Comparison of ENCODE assay signal across 12 cellular contexts in the genomic region with DNA sequence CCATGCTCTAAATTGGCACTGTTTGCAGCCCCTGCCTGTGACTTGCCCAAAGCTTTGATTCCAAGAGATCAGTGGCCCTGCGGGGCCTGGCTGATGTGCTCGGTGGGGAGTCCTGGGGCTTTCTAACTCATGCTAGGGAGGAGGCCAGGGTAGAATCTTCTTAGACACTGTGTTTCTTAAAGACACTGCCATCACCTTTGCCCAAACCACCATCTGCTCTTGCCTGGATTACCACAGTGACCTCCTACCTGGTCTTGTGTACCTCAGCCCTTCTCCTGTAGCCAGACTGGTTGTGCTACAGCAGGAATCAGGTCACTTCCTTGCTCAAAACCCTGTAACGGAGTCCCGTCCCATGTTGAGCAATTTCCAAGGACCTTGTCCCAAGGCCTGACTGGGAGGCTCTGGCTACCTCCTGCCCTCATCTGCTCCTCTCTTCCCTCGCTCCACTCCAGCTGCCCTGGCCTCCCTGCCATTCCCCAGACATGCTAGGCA.
A peak's percentile ranks its signal among the peaks of the same experiment; 100 is the strongest.
DNase-seq lines count a peak whose midpoint lies in the region; ATAC-seq, FAIRE-seq and TF ChIP-seq lines count a peak whose summit lies in the region.
"Had no signal": no experiment of that assay in that cellular context is flagged by ENCODE, and none has a peak within 500 bp of the region (broad histone marks: within the 10 kb centered on the region; RNA-seq: fewer than 3 reads in every experiment).

No MANE protein-coding gene starts in this region.

- WGBS in right cardiac atrium = 49% methylated on average over 5 of the region's 5 CpGs
- 31 to 37% (median 33%) methylated on average over 5 of the region's 5 CpGs for WGBS in psoas muscle, 3 donors

- no peaks in the 10 kb centered on the region for H3K27me3 ChIP-seq in right cardiac atrium (ENCODE audit: control insufficient read depth, insufficient read depth)
- no peaks in the 10 kb centered on the region for H3K27me3 ChIP-seq in psoas muscle (ENCODE audit: insufficient read depth in 3 of 3, low read length in 2 of 3)
- H3K27me3 ChIP-seq: BLaER1 had no signal

- H3K4me1 ChIP-seq in right cardiac atrium (ENCODE audit: control insufficient read depth, insufficient read depth, low read length) (peaks cover 10% of the 10 kb centered on the region), psoas muscle (peaks cover 47% of the 10 kb centered on the region)

- no peaks in the 10 kb centered on the region for H3K36me3 ChIP-seq in psoas muscle (ENCODE audit: insufficient read depth in 1 of 2, low read depth in 1 of 2)

- intact Hi-C loops in right cardiac atrium (cut with DNase I) = no loop called here
- intact Hi-C loops in psoas muscle (cut with DNase I) = no loop called here

- FAIRE-seq in GM19239 (lab: Jason Lieb, UNC) = no peak

- DNase-seq in G401 (ENCODE audit: low spot score) = peak; percentile 92
- no peak for DNase-seq in right cardiac atrium
- no peak for DNase-seq in psoas muscle
- no peak for DNase-seq in NCI-H69 (lab: John Stamatoyannopoulos, UW)
- no peak for DNase-seq in GM19239 (ENCODE audit: insufficient read length, low spot score)
- DNase-seq in germinal center (ENCODE audit: low spot score) = no peak
- DNase-seq in SIG-M5 (lab: John Stamatoyannopoulos, UW) = no peak
- DNase-seq: activated CD4-positive, alpha-beta T cell treated with anti-CD3 and anti-CD28 coated beads for 36 hours; GDM1; naive B cell had no signal

- H3K27ac ChIP-seq in right cardiac atrium (ENCODE audit: low read length) = peak overlapping the region; percentile 61
- peak overlapping the region; percentile 48 for H3K27ac ChIP-seq in psoas muscle
- H3K27ac ChIP-seq: BLaER1 had no signal

- no peak for TF ChIP-seq CTCF in psoas muscle (IDR thresholded peaks at IDR 0.05)

- ATAC-seq in SK-N-SH treated with all-trans-retinoic acid at 6 μM for 48 hours = peak; percentile 24; the same call in 2 of the 3 replicates
- ATAC-seq in right cardiac atrium = peak in 1 of 2 donors; percentile 36
- peak in 3 of 4 donors; percentile 35 to 45 (median 43) for ATAC-seq in psoas muscle
- ATAC-seq: activated CD4-positive, alpha-beta T cell treated with anti-CD3 and anti-CD28 coated beads for 36 hours had no signal

- in situ Hi-C loops in G401 (cut with HindIII; ENCODE audit: low sequenced_read_pairs) = no loop called here

- H3K9me3 ChIP-seq in right cardiac atrium (ENCODE audit: control insufficient read depth, low read length) (no peaks in the 10 kb centered on the region), psoas muscle (no peaks in the 10 kb centered on the region)
- H3K9me3 ChIP-seq: BLaER1 had no signal

- H3K4me3 ChIP-seq in right cardiac atrium (ENCODE audit: low read length) (no peak overlapping the region), psoas muscle (no peak overlapping the region)
- H3K4me3 ChIP-seq: BLaER1 had no signal

TF ChIP-seq in SK-N-SH treated with all-trans-retinoic acid at 6 μM for 48 hours, 23 proteins besides CTCF, POLR2A, EP300 and RAD21:
- TF ChIP-seq ESRRG (CRISPR knock-in tag; IDR thresholded peaks at IDR 0.05) (no peak), ZNF565 (CRISPR knock-in tag; conservative IDR thresholded peaks at IDR 0.05; ENCODE audit: low read depth) (no peak), PPARA (CRISPR knock-in tag; IDR thresholded peaks at IDR 0.05; ENCODE audit: borderline replicate concordance) (no peak), ZFP30 (CRISPR knock-in tag; IDR thresholded peaks at IDR 0.05) (no peak), CSDC2 (CRISPR knock-in tag; IDR thresholded peaks at IDR 0.05) (no peak)
